In genomic region chr15:55526559-55527036, GRCh38 we compare ENCODE assay signal across 8 cellular contexts. TPM values are rescaled to one million over a fixed set of nuclear protein-coding genes. Genes with fewer than 3 reads are reported as not detected.
DNase-seq lines count a peak whose midpoint lies in the region; ATAC-seq and TF ChIP-seq lines count a peak whose summit lies in the region.

No MANE protein-coding gene starts in this region.

- H3K4me1 Mint-ChIP-seq in activated naive CD8-positive, alpha-beta T cell treated with anti-CD3 and anti-CD28 coated beads for 36 hours, result no peaks in the 10 kb centered on the region
- peaks cover 5% of the 10 kb centered on the region for H3K4me1 Mint-ChIP-seq in type B pancreatic cell (ENCODE audit: unreplicated experiment)

- H3K4me3 ChIP-seq in AG10803 (ENCODE audit: low read length), result no peak overlapping the region

- TF ChIP-seq CTCF in AG10803 (conservative IDR thresholded peaks at IDR 0.05; ENCODE audit: low read length) (peak; percentile 76), type B pancreatic cell (conservative IDR thresholded peaks at IDR 0.05) (peak; percentile 72)

- no peaks in the 10 kb centered on the region for H3K36me3 Mint-ChIP-seq in activated naive CD8-positive, alpha-beta T cell treated with anti-CD3 and anti-CD28 coated beads for 36 hours
- H3K36me3 Mint-ChIP-seq in type B pancreatic cell, result no peaks in the 10 kb centered on the region

- H3K9me3 Mint-ChIP-seq in activated naive CD8-positive, alpha-beta T cell treated with anti-CD3 and anti-CD28 coated beads for 36 hours, result no peaks in the 10 kb centered on the region
- peaks cover 4% of the 10 kb centered on the region for H3K9me3 Mint-ChIP-seq in type B pancreatic cell

- H3K27ac Mint-ChIP-seq in activated naive CD8-positive, alpha-beta T cell treated with anti-CD3 and anti-CD28 coated beads for 36 hours, result no peak overlapping the region
- no peak overlapping the region for H3K27ac Mint-ChIP-seq in type B pancreatic cell

- peaks cover 36% of the 10 kb centered on the region for H3K27me3 Mint-ChIP-seq in activated naive CD8-positive, alpha-beta T cell treated with anti-CD3 and anti-CD28 coated beads for 36 hours
- no peaks in the 10 kb centered on the region for H3K27me3 Mint-ChIP-seq in type B pancreatic cell

- peak; percentile 67 for DNase-seq in AG10803 (ENCODE audit: low read depth)
- DNase-seq in GDM1 (lab: John Stamatoyannopoulos, UW), result peak; percentile 50
- peak; percentile 16 for DNase-seq in NCI-H1092 treated with DMSO at 0.1 percent for 48 hours (lab: John Stamatoyannopoulos, UW)
- DNase-seq in activated naive CD8-positive, alpha-beta T cell treated with anti-CD3 and anti-CD28 coated beads for 36 hours, result peak; percentile 9
- peak; percentile 72 for DNase-seq in iPS-NIHi7 (ENCODE audit: extremely low spot score)
- no peak for DNase-seq in type B pancreatic cell (ENCODE audit: extremely low spot score, unreplicated experiment)

- ATAC-seq in HG02678 (IDR thresholded peaks at IDR 0.05; ENCODE audit: unreplicated experiment), result peak; percentile 72
- no peak for ATAC-seq in HG02840 (IDR thresholded peaks at IDR 0.05; ENCODE audit: low FRiP score, unreplicated experiment)

- H3K4me3 Mint-ChIP-seq in activated naive CD8-positive, alpha-beta T cell treated with anti-CD3 and anti-CD28 coated beads for 36 hours, result no peak overlapping the region
- H3K4me3 Mint-ChIP-seq in type B pancreatic cell, result no peak overlapping the region

RNA-seq across cellular contexts. Expression of gene DNAAF4, which starts 18.6 kb away (rescaled TPM):
- under 1 TPM; 0.38 to 0.52 TPM for total RNA-seq in activated naive CD8-positive, alpha-beta T cell treated with anti-CD3 and anti-CD28 coated beads for 36 hours
- total RNA-seq in type B pancreatic cell (ENCODE audit: low replicate concordance), result 2.6 and 5.4 TPM in 2 replicates
